Comparison of ENCODE assay signal across 32 cellular contexts in the genomic region with DNA sequence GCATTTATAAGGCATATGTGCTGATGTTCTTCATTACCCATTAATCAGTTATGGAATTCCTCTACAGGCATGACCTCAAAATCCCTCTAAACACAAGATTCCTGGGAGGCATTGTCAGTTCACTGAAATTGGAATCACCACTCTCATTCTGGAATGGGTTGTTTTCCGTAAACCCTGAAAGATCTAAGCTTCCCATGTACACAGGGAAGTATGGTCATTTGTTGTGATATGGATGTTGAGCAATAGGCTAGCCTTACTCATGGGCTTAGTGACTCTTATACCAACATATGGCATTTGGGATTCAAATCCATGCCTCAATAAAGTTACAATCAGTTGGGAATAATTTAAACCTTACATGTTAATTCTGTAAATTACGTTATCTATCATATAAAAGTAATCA.
"Had no signal": no experiment of that assay in that cellular context is flagged by ENCODE, and none has a peak within 500 bp of the region (broad histone marks: within the 10 kb centered on the region; RNA-seq: fewer than 3 reads in every experiment).

No MANE protein-coding gene starts in this region.

- H3K27ac ChIP-seq: body of pancreas, cardiac muscle cell, colonic mucosa, foreskin keratinocyte, gastrocnemius medialis, heart left ventricle had no signal

- H3K9me3 ChIP-seq: body of pancreas, colonic mucosa, gastrocnemius medialis had no signal

- FAIRE-seq: endometrium, endothelial cell of umbilical vein had no signal

- H3K4me3 ChIP-seq: body of pancreas, cardiac muscle cell, colonic mucosa, gastrocnemius medialis, heart left ventricle had no signal

- H3K36me3 ChIP-seq: cardiac muscle cell, colonic mucosa, gastrocnemius medialis, heart left ventricle had no signal

- DNase-seq: activated CD4-positive, alpha-beta memory T cell treated with anti-CD3 and anti-CD28 coated beads for 36 hours; activated CD4-positive, alpha-beta T cell treated with anti-CD3 and anti-CD28 coated beads for 36 hours; activated CD4-positive, alpha-beta T cell treated with anti-CD3 and anti-CD28 coated beads, Interleukin-2, amount 10 ng/mL, durations not matched to agents 24 days and 14 days; activated CD4-positive, CD25-positive, alpha-beta regulatory T cell; activated CD4-positive, CD25-positive, alpha-beta regulatory T cell treated with anti-CD3 and anti-CD28 coated beads, Interleukin-2, amount 50 U/mL, for 72 hours; activated CD8-positive, alpha-beta memory T cell treated with anti-CD3 and anti-CD28 coated beads, Interleukin-2, amount 10 ng/mL, durations not matched to agents 7 days and 5 days; activated CD8-positive, alpha-beta memory T cell treated with anti-CD3 and anti-CD28 coated beads, Interleukin-2, amount 50 U/mL, for 4 hours; activated CD8-positive, alpha-beta T cell treated with anti-CD3 and anti-CD28 coated beads, Interleukin-2, amount 10 ng/mL, durations not matched to agents 7 days and 5 days; activated gamma-delta T cell; activated naive CD4-positive, alpha-beta T cell; activated naive CD4-positive, alpha-beta T cell treated with anti-CD3 and anti-CD28 coated beads, Interleukin-2, amount 10 ng/mL, durations not matched to agents 7 days and 5 days; activated naive CD8-positive, alpha-beta T cell treated with anti-CD3 and anti-CD28 coated beads, Interleukin-2, amount 10 ng/mL, durations not matched to agents 7 days and 5 days; activated T-cell treated with anti-CD3 and anti-CD28 coated beads, Interleukin-2, amount 50 U/mL, for 1 hour; activated T-cell treated with anti-CD3 and anti-CD28 coated beads, Interleukin-2, amount 50 U/mL, for 48 hours; amniotic stem cell; aorta; body of pancreas; central memory CD4-positive, alpha-beta T cell; cerebellar nuclear complex; colonic mucosa; effector CD8-positive, alpha-beta T cell; foreskin keratinocyte; gastrocnemius medialis; glutamatergic neuron; heart left ventricle; T-helper 1 cell; T-helper 17 cell had no signal

- ATAC-seq: activated CD4-positive, alpha-beta T cell treated with anti-CD3 and anti-CD28 coated beads for 36 hours; activated CD8-positive, alpha-beta memory T cell treated with anti-CD3 and anti-CD28 coated beads, Interleukin-2, amount 10 ng/mL, durations not matched to agents 7 days and 5 days; activated CD8-positive, alpha-beta T cell treated with anti-CD3 and anti-CD28 coated beads, Interleukin-2, amount 10 ng/mL, durations not matched to agents 7 days and 5 days; activated naive CD4-positive, alpha-beta T cell treated with anti-CD3 and anti-CD28 coated beads, Interleukin-2, amount 50 U/mL, for 72 hours; body of pancreas; esophagus mucosa; foreskin keratinocyte; gastrocnemius medialis; heart left ventricle; T-helper 17 cell had no signal

- H3K4me1 ChIP-seq: body of pancreas, colonic mucosa, foreskin keratinocyte, gastrocnemius medialis, heart left ventricle had no signal

- H3K27me3 ChIP-seq: body of pancreas, cardiac muscle cell, colonic mucosa, foreskin keratinocyte, gastrocnemius medialis, heart left ventricle had no signal
